In the genomic region with DNA sequence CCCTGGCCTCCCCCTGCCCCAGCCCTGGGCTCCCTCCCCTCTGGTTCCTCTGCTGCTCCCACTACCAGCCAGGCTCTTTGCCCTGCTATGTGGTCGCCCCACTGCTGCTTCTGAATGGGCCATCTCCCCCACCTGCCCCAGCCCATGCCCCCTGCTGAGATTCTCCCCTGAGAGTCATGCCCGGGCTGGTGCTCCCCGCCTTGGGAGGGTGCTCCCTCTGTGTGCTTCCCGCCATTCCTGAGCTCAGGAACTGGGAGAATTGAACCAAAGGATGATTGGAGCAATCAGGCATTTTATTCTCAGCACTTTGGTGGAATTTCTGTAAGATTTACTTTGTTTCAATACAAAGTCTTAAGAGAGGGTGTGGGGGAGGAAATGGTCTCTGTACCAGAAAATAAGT, we compare ENCODE assay signal across 29 cellular contexts. TPM values are rescaled to one million over a fixed set of nuclear protein-coding genes. Genes with fewer than 3 reads are reported as not detected.
DNase-seq lines count a peak whose midpoint lies in the region; ATAC-seq and TF ChIP-seq lines count a peak whose summit lies in the region.
"Had no signal": no experiment of that assay in that cellular context is flagged by ENCODE, and none has a peak within 500 bp of the region (broad histone marks: within the 10 kb centered on the region; RNA-seq: fewer than 3 reads in every experiment).

No MANE protein-coding gene starts in this region.

- POLR2A ChIA-PET in activated CD4-positive, alpha-beta T cell treated with anti-CD3 and anti-CD28 coated beads, Interleukin-2, amount 10 ng/mL, durations not matched to agents 7 days and 5 days (lab: Charles Lee), result no interaction called here
- POLR2A ChIA-PET in CD4-positive, alpha-beta T cell (lab: Charles Lee), result no interaction called here
- POLR2A ChIA-PET in naive thymus-derived CD8-positive, alpha-beta T cell (lab: Charles Lee), result interaction anchor here (1.1 kb wide), 1 partner anchor 21 kb away, joined by 3 read pairs; no protein-coding TSS in a partner anchor

- TF ChIP-seq CTCF in CD4-positive, alpha-beta T cell (IDR thresholded peaks at IDR 0.05), result no peak

- peak overlapping the region; percentile 46 for H3K27ac Mint-ChIP-seq in activated CD4-positive, alpha-beta T cell treated with anti-CD3 and anti-CD28 coated beads, Interleukin-2, amount 10 ng/mL, durations not matched to agents 7 days and 5 days
- H3K27ac Mint-ChIP-seq in CD4-positive, alpha-beta T cell, result peak overlapping the region; percentile 61
- peak overlapping the region; percentile 87 for H3K27ac Mint-ChIP-seq in activated naive CD8-positive, alpha-beta T cell
- H3K27ac Mint-ChIP-seq in naive thymus-derived CD8-positive, alpha-beta T cell, result peak overlapping the region in 6 of 10 donors; percentile 28 to 84 (median 74)
- H3K27ac Mint-ChIP-seq: brain had no signal

- CTCF ChIA-PET in activated CD4-positive, alpha-beta T cell treated with anti-CD3 and anti-CD28 coated beads, Interleukin-2, amount 10 ng/mL, durations not matched to agents 7 days and 5 days (lab: Charles Lee), result interaction anchor here (0.6 to 0.9 kb wide), 2 partner anchors 12 to 963 kb away, joined by 3 read pairs; no protein-coding TSS in a partner anchor
- CTCF ChIA-PET in CD4-positive, alpha-beta T cell (lab: Charles Lee), result no interaction called here

- no peak overlapping the region for H3K4me3 Mint-ChIP-seq in activated CD4-positive, alpha-beta T cell treated with anti-CD3 and anti-CD28 coated beads, Interleukin-2, amount 10 ng/mL, durations not matched to agents 7 days and 5 days
- no peak overlapping the region for H3K4me3 Mint-ChIP-seq in CD4-positive, alpha-beta T cell
- peak overlapping the region; percentile 61 for H3K4me3 Mint-ChIP-seq in activated naive CD8-positive, alpha-beta T cell
- H3K4me3 Mint-ChIP-seq in naive thymus-derived CD8-positive, alpha-beta T cell, result no peak overlapping the region
- H3K4me3 Mint-ChIP-seq: brain had no signal

- no peak for ATAC-seq in CD4-positive, alpha-beta T cell (ENCODE audit: poor library complexity)
- ATAC-seq in naive thymus-derived CD8-positive, alpha-beta T cell, result no peak
- ATAC-seq: heart left ventricle, psoas muscle, upper lobe of right lung had no signal

- H3K9me3 ChIP-seq in CD4-positive, alpha-beta T cell (ENCODE audit: control insufficient read depth, low read length), result no peaks in the 10 kb centered on the region
- H3K9me3 ChIP-seq: esophagus muscularis mucosa, heart left ventricle, left ventricle myocardium inferior, Peyer's patch, psoas muscle, sigmoid colon, suprapubic skin, upper lobe of right lung had no signal

- H3K27ac ChIP-seq in CD4-positive, alpha-beta T cell (ENCODE audit: low read depth, low read length), result no peak overlapping the region
- H3K27ac ChIP-seq: esophagus muscularis mucosa, heart left ventricle, left ventricle myocardium inferior, Peyer's patch, psoas muscle, sigmoid colon, suprapubic skin, upper lobe of right lung had no signal

- H3K4me1 Mint-ChIP-seq in activated CD4-positive, alpha-beta T cell treated with anti-CD3 and anti-CD28 coated beads, Interleukin-2, amount 10 ng/mL, durations not matched to agents 7 days and 5 days, result peaks cover 40% of the 10 kb centered on the region
- peaks cover 36% of the 10 kb centered on the region for H3K4me1 Mint-ChIP-seq in CD4-positive, alpha-beta T cell (ENCODE audit: low read depth)
- peaks cover 40% of the 10 kb centered on the region for H3K4me1 Mint-ChIP-seq in activated naive CD8-positive, alpha-beta T cell (ENCODE audit: low read depth)
- H3K4me1 Mint-ChIP-seq in naive thymus-derived CD8-positive, alpha-beta T cell, result peaks cover 19 to 42% (median 32%) of the 10 kb centered on the region in 4 donors
- H3K4me1 Mint-ChIP-seq: brain had no signal

- H3K9me3 Mint-ChIP-seq in activated CD4-positive, alpha-beta T cell treated with anti-CD3 and anti-CD28 coated beads, Interleukin-2, amount 10 ng/mL, durations not matched to agents 7 days and 5 days, result no peaks in the 10 kb centered on the region
- no peaks in the 10 kb centered on the region for H3K9me3 Mint-ChIP-seq in CD4-positive, alpha-beta T cell
- no peaks in the 10 kb centered on the region for H3K9me3 Mint-ChIP-seq in activated naive CD8-positive, alpha-beta T cell (ENCODE audit: low read depth)
- H3K9me3 Mint-ChIP-seq in naive thymus-derived CD8-positive, alpha-beta T cell, result no peaks in the 10 kb centered on the region
- H3K9me3 Mint-ChIP-seq: brain had no signal

- DNase-seq in activated CD4-positive, alpha-beta T cell treated with anti-CD3 and anti-CD28 coated beads, Interleukin-2, amount 10 ng/mL, durations not matched to agents 7 days and 5 days, result no peak
- DNase-seq in activated CD4-positive, alpha-beta T cell treated with anti-CD3 and anti-CD28 coated beads for 1 hour, result no peak
- DNase-seq in CD4-positive, alpha-beta T cell, result no peak
- no peak for DNase-seq in naive thymus-derived CD8-positive, alpha-beta T cell
- DNase-seq in OCI-M1 (lab: John Stamatoyannopoulos, UW) (no peak), nucleus accumbens (lab: John Stamatoyannopoulos, UW) (no peak), NOMO-1 treated with dmso at 0.1 percent for 144 hours (lab: John Stamatoyannopoulos, UW; ENCODE audit: unreplicated experiment) (no peak)
- DNase-seq: activated CD8-positive, alpha-beta memory T cell treated with anti-CD3 and anti-CD28 coated beads, Interleukin-2, amount 50 U/mL, for 4 hours; activated effector memory CD4-positive, alpha-beta T cell treated with anti-CD3 and anti-CD28 coated beads, Interleukin-2, amount 50 U/mL, for 16 hours; amniotic stem cell; HCEC 1CT; heart left ventricle; left ventricle myocardium inferior; MV-4-11; NCI-H1436; NCI-H345; NCI-H748 treated with DMSO at 0.1 percent for 48 hours; occipital lobe; Peyer's patch; psoas muscle; SHP77 treated with DMSO at 0.1 percent for 48 hours; sigmoid colon; stimulated activated CD4-positive, alpha-beta T cell treated with anti-CD3 and anti-CD28 coated beads, Interleukin-4, amount 100 ng/mL, for 24 hours; upper lobe of right lung had no signal

- no peaks in the 10 kb centered on the region for H3K27me3 ChIP-seq in CD4-positive, alpha-beta T cell (ENCODE audit: control insufficient read depth, insufficient read depth, low read length)
- H3K27me3 ChIP-seq: esophagus muscularis mucosa, heart left ventricle, Peyer's patch, sigmoid colon, suprapubic skin, upper lobe of right lung had no signal

- H3K27me3 Mint-ChIP-seq in activated CD4-positive, alpha-beta T cell treated with anti-CD3 and anti-CD28 coated beads, Interleukin-2, amount 10 ng/mL, durations not matched to agents 7 days and 5 days, result no peaks in the 10 kb centered on the region
- no peaks in the 10 kb centered on the region for H3K27me3 Mint-ChIP-seq in CD4-positive, alpha-beta T cell
- no peaks in the 10 kb centered on the region for H3K27me3 Mint-ChIP-seq in activated naive CD8-positive, alpha-beta T cell
- H3K27me3 Mint-ChIP-seq in naive thymus-derived CD8-positive, alpha-beta T cell, result no peaks in the 10 kb centered on the region

- H3K36me3 Mint-ChIP-seq in activated CD4-positive, alpha-beta T cell treated with anti-CD3 and anti-CD28 coated beads, Interleukin-2, amount 10 ng/mL, durations not matched to agents 7 days and 5 days (ENCODE audit: low read depth), result peaks cover 20% of the 10 kb centered on the region
- H3K36me3 Mint-ChIP-seq in CD4-positive, alpha-beta T cell (ENCODE audit: low read depth), result peaks cover 50% of the 10 kb centered on the region
- peaks cover 3% of the 10 kb centered on the region for H3K36me3 Mint-ChIP-seq in activated naive CD8-positive, alpha-beta T cell
- peaks cover 0 to 25% (median 5%) of the 10 kb centered on the region in 3 donors for H3K36me3 Mint-ChIP-seq in naive thymus-derived CD8-positive, alpha-beta T cell
- H3K36me3 Mint-ChIP-seq: brain had no signal

- intact Hi-C loops in CD4-positive, alpha-beta T cell (cut with DNase I, micrococcal nuclease), result no loop called here

RNA-seq across cellular contexts. Expression of a gene that starts 6.8 kb away (rescaled TPM):
- total RNA-seq in activated CD4-positive, alpha-beta T cell treated with anti-CD3 and anti-CD28 coated beads, Interleukin-2, amount 10 ng/mL, durations not matched to agents 7 days and 5 days, result 10 to 100 TPM; 34.7 to 39.7 TPM
- 1 to 10 TPM; 7.4 to 8.0 TPM for total RNA-seq in CD4-positive, alpha-beta T cell
- total RNA-seq in naive thymus-derived CD8-positive, alpha-beta T cell, result 10 to 100 TPM in 1 of 2 experiments, 1 to 10 TPM in 1; 9.6 to 11.0 TPM
- polyA plus RNA-seq in naive thymus-derived CD8-positive, alpha-beta T cell, result 1 to 10 TPM; 5.2 to 7.1 (median 6.0) TPM
- total RNA-seq: cerebellum, suprapubic skin had no signal

RNA-seq across cellular contexts. Expression of a gene that starts 12.9 kb away (rescaled TPM):
- total RNA-seq in activated CD4-positive, alpha-beta T cell treated with anti-CD3 and anti-CD28 coated beads, Interleukin-2, amount 10 ng/mL, durations not matched to agents 7 days and 5 days, result 10 to 100 TPM; 27.9 to 33.8 TPM
- total RNA-seq in CD4-positive, alpha-beta T cell, result 1 to 10 TPM; 4.3 to 6.5 TPM
- total RNA-seq in naive thymus-derived CD8-positive, alpha-beta T cell, result 10 to 100 TPM; 22.2 to 24.3 TPM
- polyA plus RNA-seq in naive thymus-derived CD8-positive, alpha-beta T cell, result 10 to 100 TPM in 1 of 3 donors, 1 to 10 TPM in 2; 7.0 to 10.1 (median 8.4) TPM

RNA-seq across cellular contexts. Expression of a gene that starts 13.7 kb away (rescaled TPM):
- total RNA-seq in activated CD4-positive, alpha-beta T cell treated with anti-CD3 and anti-CD28 coated beads, Interleukin-2, amount 10 ng/mL, durations not matched to agents 7 days and 5 days, result 100 to 1,000 TPM; 111 to 144 TPM
- 10 to 100 TPM; 13.9 to 14.8 TPM for total RNA-seq in CD4-positive, alpha-beta T cell
- total RNA-seq in naive thymus-derived CD8-positive, alpha-beta T cell, result 10 to 100 TPM; 24.3 to 26.9 TPM
- 100 to 1,000 TPM in 1 of 3 donors, 10 to 100 TPM in 2; 64.7 to 119 (median 66.5) TPM for polyA plus RNA-seq in naive thymus-derived CD8-positive, alpha-beta T cell

RNA-seq across cellular contexts. Expression of a gene that starts 45.6 kb away (rescaled TPM):
- 1 to 10 TPM; 8.7 to 8.8 TPM for total RNA-seq in activated CD4-positive, alpha-beta T cell treated with anti-CD3 and anti-CD28 coated beads, Interleukin-2, amount 10 ng/mL, durations not matched to agents 7 days and 5 days
- not detected for total RNA-seq in CD4-positive, alpha-beta T cell
- total RNA-seq in naive thymus-derived CD8-positive, alpha-beta T cell, result under 1 TPM in 1 of 2 experiments, not detected in 1; 0.47 TPM
- under 1 TPM in 1 of 3 donors, not detected in 2; 0.14 TPM for polyA plus RNA-seq in naive thymus-derived CD8-positive, alpha-beta T cell
- total RNA-seq: cerebellum, occipital lobe had no signal

RNA-seq across cellular contexts. Expression of a gene that starts 49.4 kb away (rescaled TPM):
- 10 to 100 TPM; 89.6 to 96.4 TPM for total RNA-seq in activated CD4-positive, alpha-beta T cell treated with anti-CD3 and anti-CD28 coated beads, Interleukin-2, amount 10 ng/mL, durations not matched to agents 7 days and 5 days
- 10 to 100 TPM; 18.8 to 20.6 TPM for total RNA-seq in CD4-positive, alpha-beta T cell
- 10 to 100 TPM; 24.3 to 27.4 TPM for total RNA-seq in naive thymus-derived CD8-positive, alpha-beta T cell
- polyA plus RNA-seq in naive thymus-derived CD8-positive, alpha-beta T cell, result 100 to 1,000 TPM in 1 of 3 donors, 10 to 100 TPM in 2; 30.6 to 113 (median 38.7) TPM
